23 cellular contexts compared by ENCODE assay signal in genomic region chr6:38774933-38775707, GRCh38.
A peak's percentile ranks its signal among the peaks of the same experiment; 100 is the strongest.
DNase-seq lines count a peak whose midpoint lies in the region; ATAC-seq, FAIRE-seq and TF ChIP-seq lines count a peak whose summit lies in the region.
"Had no signal": no experiment of that assay in that cellular context is flagged by ENCODE, and none has a peak within 500 bp of the region (broad histone marks: within the 10 kb centered on the region; RNA-seq: fewer than 3 reads in every experiment).

No MANE protein-coding gene starts in this region.

- H3K27me3 ChIP-seq in HAP-1 (ENCODE audit: low read depth) (no peaks in the 10 kb centered on the region; the same call in 1 of the 2 replicates), H7 (ENCODE audit: control insufficient read depth, insufficient read depth, low read length) (no peaks in the 10 kb centered on the region; the same call in 1 of the 2 replicates)
- H3K27me3 ChIP-seq: BE2C, body of pancreas, thyroid gland had no signal

- peaks cover 24% of the 10 kb centered on the region for H3K4me1 Mint-ChIP-seq in memory B cell
- H3K4me1 Mint-ChIP-seq: neural progenitor cell had no signal

- no peaks in the 10 kb centered on the region for H3K4me1 ChIP-seq in HAP-1
- H3K4me1 ChIP-seq: BE2C, body of pancreas, neural progenitor cell, thyroid gland had no signal

- H3K27me3 Mint-ChIP-seq in memory B cell = no peaks in the 10 kb centered on the region

- no peaks in the 10 kb centered on the region for H3K36me3 Mint-ChIP-seq in memory B cell
- H3K36me3 Mint-ChIP-seq: activated naive CD4-positive, alpha-beta T cell treated with anti-CD3 and anti-CD28 coated beads, Interleukin-2, amount 50 U/mL, for 72 hours; neural progenitor cell had no signal

- H3K9me3 Mint-ChIP-seq in memory B cell = peaks cover 1% of the 10 kb centered on the region
- H3K9me3 Mint-ChIP-seq: activated CD4-positive, alpha-beta memory T cell treated with anti-CD3 and anti-CD28 coated beads, Interleukin-2, amount 10 ng/mL, durations not matched to agents 7 days and 5 days; activated naive CD4-positive, alpha-beta T cell treated with anti-CD3 and anti-CD28 coated beads, Interleukin-2, amount 50 U/mL, for 72 hours; activated T-cell treated with anti-CD3 and anti-CD28 coated beads, Interleukin-2, amount 50 U/mL, for 24 hours; neural progenitor cell had no signal

- H3K36me3 ChIP-seq in HAP-1 (replicated peaks) (no peaks in the 10 kb centered on the region), H7 (replicated peaks; ENCODE audit: control insufficient read depth, insufficient read depth, low read length) (no peaks in the 10 kb centered on the region)
- H3K36me3 ChIP-seq: BE2C, neural progenitor cell, thyroid gland, WERI-Rb-1 had no signal

- in situ Hi-C loops in HAP-1 (cut with MboI; ENCODE audit: low sequenced_read_pairs) = no loop called here

- ATAC-seq in HG02759 (IDR thresholded peaks at IDR 0.05; ENCODE audit: unreplicated experiment) (peak; percentile 39), memory B cell (ENCODE audit: low read depth) (peak; percentile 58)
- ATAC-seq: body of pancreas had no signal

- DNase-seq in GM12891 (ENCODE audit: insufficient read length, low spot score) = no peak
- peak; percentile 70 for DNase-seq in SKM-1 treated with dmso at 0.1 percent for 144 hours (lab: John Stamatoyannopoulos, UW; ENCODE audit: unreplicated experiment)
- no peak for DNase-seq in memory B cell (ENCODE audit: low spot score in 2 of 2)
- DNase-seq in inferior parietal cortex (ENCODE audit: extremely low spot score) = no peak
- DNase-seq in NCI-H2107 treated with DMSO at 0.1 percent for 48 hours (lab: John Stamatoyannopoulos, UW; ENCODE audit: unreplicated experiment) = no peak
- DNase-seq in HAP-1 (ENCODE audit: low spot score in 2 of 2) = no peak
- no peak for DNase-seq in H7
- DNase-seq: activated CD4-positive, alpha-beta memory T cell treated with anti-CD3 and anti-CD28 coated beads, Interleukin-2, amount 10 ng/mL, durations not matched to agents 7 days and 5 days; activated T-cell treated with anti-CD3 and anti-CD28 coated beads, Interleukin-2, amount 50 U/mL, for 24 hours; BE2C; body of pancreas; NCI-H1105; NCI-H2107; NCI-H748 treated with DMSO at 0.1 percent for 48 hours; thyroid gland; WERI-Rb-1 had no signal

- H3K27ac Mint-ChIP-seq in memory B cell = peak overlapping the region; percentile 24
- H3K27ac Mint-ChIP-seq: activated CD4-positive, alpha-beta memory T cell treated with anti-CD3 and anti-CD28 coated beads, Interleukin-2, amount 10 ng/mL, durations not matched to agents 7 days and 5 days; activated naive CD4-positive, alpha-beta T cell treated with anti-CD3 and anti-CD28 coated beads, Interleukin-2, amount 50 U/mL, for 72 hours; activated T-cell treated with anti-CD3 and anti-CD28 coated beads, Interleukin-2, amount 50 U/mL, for 24 hours; neural progenitor cell had no signal

- H3K4me3 ChIP-seq in HAP-1 (no peak overlapping the region), H7 (ENCODE audit: insufficient read depth, low read depth, low read length) (no peak overlapping the region)
- H3K4me3 ChIP-seq: body of pancreas, coronary artery, neural progenitor cell, thyroid gland had no signal

- peak overlapping the region; percentile 67 for H3K4me3 Mint-ChIP-seq in memory B cell
- H3K4me3 Mint-ChIP-seq: activated CD4-positive, alpha-beta memory T cell treated with anti-CD3 and anti-CD28 coated beads, Interleukin-2, amount 10 ng/mL, durations not matched to agents 7 days and 5 days; activated T-cell treated with anti-CD3 and anti-CD28 coated beads, Interleukin-2, amount 50 U/mL, for 24 hours; neural progenitor cell had no signal

- peak; percentile 91 for FAIRE-seq in GM12891 (lab: Jason Lieb, UNC)
- FAIRE-seq: endothelial cell of umbilical vein, G401.6, H54 had no signal

- no peak for TF ChIP-seq POLR2A in GM12891 (IDR thresholded peaks at IDR 0.05; ENCODE audit: low read depth, low read length)

- H3K9me3 ChIP-seq in HAP-1 = no peaks in the 10 kb centered on the region
- H3K9me3 ChIP-seq: BE2C, body of pancreas, thyroid gland had no signal

TF ChIP-seq in GM12891, 5 proteins besides CTCF, POLR2A, EP300 and RAD21:
- TF ChIP-seq POLR2AphosphoS5 (IDR thresholded peaks at IDR 0.05; ENCODE audit: low read depth, low read length) = no peak
- TF ChIP-seq TAF1 (IDR thresholded peaks at IDR 0.05; ENCODE audit: low read depth, low read length) = no peak
- peak; percentile 53 for TF ChIP-seq SPI1 (IDR thresholded peaks at IDR 0.05; ENCODE audit: low read depth, low read length)
